In genomic region chr17:6461792-6462524, GRCh38 we compare ENCODE assay signal across 18 cellular contexts. TPM values are rescaled to one million over a fixed set of nuclear protein-coding genes. Genes with fewer than 3 reads are reported as not detected.
A peak's percentile ranks its signal among the peaks of the same experiment; 100 is the strongest.
DNase-seq lines count a peak whose midpoint lies in the region; ATAC-seq and TF ChIP-seq lines count a peak whose summit lies in the region.
"Had no signal": no experiment of that assay in that cellular context is flagged by ENCODE, and none has a peak within 500 bp of the region (broad histone marks: within the 10 kb centered on the region; RNA-seq: fewer than 3 reads in every experiment).

No MANE protein-coding gene starts in this region.

- H3K79me2 ChIP-seq in Karpas-422 (ENCODE audit: low read length) = no peaks in the 10 kb centered on the region

- H3K27me3 ChIP-seq in iPS-15b (ENCODE audit: control insufficient read depth, insufficient read depth, low read length) = no peaks in the 10 kb centered on the region
- no peaks in the 10 kb centered on the region for H3K27me3 ChIP-seq in Karpas-422 (ENCODE audit: low read length)
- H3K27me3 ChIP-seq: left lung, SJCRH30 had no signal

- no peak overlapping the region for H3K4me3 Mint-ChIP-seq in activated CD8-positive, alpha-beta T cell treated with anti-CD3 and anti-CD28 coated beads for 36 hours
- H3K4me3 Mint-ChIP-seq: naive B cell had no signal

- H3K4me1 ChIP-seq in iPS-15b (ENCODE audit: control insufficient read depth, insufficient read depth, low read length) (peaks cover 4% of the 10 kb centered on the region), Karpas-422 (ENCODE audit: low read length) (no peaks in the 10 kb centered on the region)
- H3K4me1 ChIP-seq: left lung, prostate gland, SJCRH30 had no signal

- H3K36me3 Mint-ChIP-seq in activated CD8-positive, alpha-beta T cell treated with anti-CD3 and anti-CD28 coated beads for 36 hours (ENCODE audit: low read depth) = no peaks in the 10 kb centered on the region
- H3K36me3 Mint-ChIP-seq: naive B cell had no signal

- H3K4me3 ChIP-seq in iPS-15b (ENCODE audit: low read depth, low read length) (peak overlapping the region; percentile 10), Karpas-422 (ENCODE audit: low read length) (no peak overlapping the region)
- H3K4me3 ChIP-seq: left lung, prostate gland, SJCRH30, smooth muscle cell had no signal

- no peaks in the 10 kb centered on the region for H3K9me3 Mint-ChIP-seq in activated CD8-positive, alpha-beta T cell treated with anti-CD3 and anti-CD28 coated beads for 36 hours
- H3K9me3 Mint-ChIP-seq: naive B cell had no signal

- DNase-seq in stimulated activated CD4-positive, alpha-beta T cell treated with anti-CD3 and anti-CD28 coated beads, Interleukin-1b, Interleukin-23, amount 100 ng/mL, for 48 hours = peak; percentile 35
- DNase-seq in stimulated activated CD4-positive, alpha-beta T cell treated with anti-CD3 and anti-CD28 coated beads, Interleukin-4, amount 100 ng/mL, for 4 hours = no peak
- peak; percentile 57 for DNase-seq in activated CD8-positive, alpha-beta T cell treated with anti-CD3 and anti-CD28 coated beads for 36 hours
- no peak for DNase-seq in NCI-H187 treated with DMSO at 0.1 percent for 48 hours (lab: John Stamatoyannopoulos, UW)
- DNase-seq in NCI-H1436 treated with DMSO at 0.1 percent for 48 hours (lab: John Stamatoyannopoulos, UW) = no peak
- DNase-seq in Karpas-422 = no peak
- DNase-seq: AML-193, caudate nucleus, hypothalamus, Kasumi-1, naive B cell, NCI-H1417, SJCRH30 had no signal

- CTCF ChIA-PET in activated CD8-positive, alpha-beta T cell treated with anti-CD3 and anti-CD28 coated beads for 36 hours (lab: Charles Lee) = no interaction called here

- peaks cover 18% of the 10 kb centered on the region for H3K4me1 Mint-ChIP-seq in activated CD8-positive, alpha-beta T cell treated with anti-CD3 and anti-CD28 coated beads for 36 hours (ENCODE audit: low read depth)

- H2AFZ ChIP-seq in Karpas-422 (ENCODE audit: low read length) = no peak overlapping the region

- intact Hi-C loops in activated CD8-positive, alpha-beta T cell treated with anti-CD3 and anti-CD28 coated beads for 36 hours (cut with micrococcal nuclease) = no loop called here

- H3K9me3 ChIP-seq in iPS-15b (ENCODE audit: control insufficient read depth, insufficient read depth, low read length) = no peaks in the 10 kb centered on the region
- H3K9me3 ChIP-seq in Karpas-422 (ENCODE audit: low read length) = no peaks in the 10 kb centered on the region
- H3K9me3 ChIP-seq: left lung, prostate gland, SJCRH30 had no signal

- peak; percentile 93 for ATAC-seq in activated CD8-positive, alpha-beta T cell treated with anti-CD3 and anti-CD28 coated beads for 36 hours
- ATAC-seq: left lung had no signal

- H3K27ac Mint-ChIP-seq in activated CD8-positive, alpha-beta T cell treated with anti-CD3 and anti-CD28 coated beads for 36 hours = no peak overlapping the region

- no peaks in the 10 kb centered on the region for H3K9me2 ChIP-seq in Karpas-422 (replicated peaks; ENCODE audit: insufficient read depth, low read length)

- H3K9ac ChIP-seq in iPS-15b (ENCODE audit: low read depth, low read length) (no peak overlapping the region), Karpas-422 (ENCODE audit: low read length) (no peak overlapping the region)

- POLR2A ChIA-PET in activated CD8-positive, alpha-beta T cell treated with anti-CD3 and anti-CD28 coated beads for 36 hours (lab: Charles Lee) = no interaction called here

- H3K27me3 Mint-ChIP-seq in activated CD8-positive, alpha-beta T cell treated with anti-CD3 and anti-CD28 coated beads for 36 hours = no peaks in the 10 kb centered on the region

- no peak for TF ChIP-seq CTCF in activated CD8-positive, alpha-beta T cell treated with anti-CD3 and anti-CD28 coated beads for 36 hours (IDR thresholded peaks at IDR 0.05)

- no peak overlapping the region for H3K4me2 ChIP-seq in Karpas-422 (ENCODE audit: low read depth, low read length, poor library complexity, severe bottlenecking)
- H3K4me2 ChIP-seq: smooth muscle cell had no signal

- H4K20me1 ChIP-seq in Karpas-422 (ENCODE audit: insufficient read depth, low read depth, low read length) = peaks cover 4% of the 10 kb centered on the region; the same call in 1 of the 2 replicates

- H3K36me3 ChIP-seq in iPS-15b (ENCODE audit: control insufficient read depth, insufficient read depth, low read length) (no peaks in the 10 kb centered on the region), Karpas-422 (ENCODE audit: insufficient read depth, low read length) (no peaks in the 10 kb centered on the region)
- H3K36me3 ChIP-seq: left lung, prostate gland, SJCRH30 had no signal

- H3K27ac ChIP-seq in Karpas-422 (ENCODE audit: low read length) = no peak overlapping the region
- H3K27ac ChIP-seq: left lung, prostate gland, SJCRH30 had no signal

RNA-seq across cellular contexts. Expression of gene PIMREG, which starts 17.7 kb away (rescaled TPM):
- total RNA-seq in activated CD8-positive, alpha-beta T cell treated with anti-CD3 and anti-CD28 coated beads for 36 hours = 1 to 10 TPM; 3.7 to 4.6 TPM
- not detected in 2 replicates for total RNA-seq in Karpas-422 (2014; rRNA removed; shearing (Covaris generic); ENCODE audit: low replicate concordance)

RNA-seq across cellular contexts. Expression of gene AIPL1, which starts 27.0 kb away (rescaled TPM):
- total RNA-seq in activated CD8-positive, alpha-beta T cell treated with anti-CD3 and anti-CD28 coated beads for 36 hours = not detected
- not detected in 2 replicates for total RNA-seq in Karpas-422 (2014; rRNA removed; shearing (Covaris generic); ENCODE audit: low replicate concordance)
- total RNA-seq: activated CD8-positive, alpha-beta memory T cell treated with anti-CD3 and anti-CD28 coated beads for 36 hours; left lung; prostate gland; smooth muscle cell had no signal

Comparison
In these comparisons a context has a peak if more than half of its experiments do, and no peak if none do; other contexts are left out.
1. DNase-seq: peak in stimulated activated CD4-positive, alpha-beta T cell treated with anti-CD3 and anti-CD28 coated beads, Interleukin-1b, Interleukin-23, amount 100 ng/mL, for 48 hours (single experiment) and activated CD8-positive, alpha-beta T cell treated with anti-CD3 and anti-CD28 coated beads for 36 hours (single experiment); none in stimulated activated CD4-positive, alpha-beta T cell treated with anti-CD3 and anti-CD28 coated beads, Interleukin-4, amount 100 ng/mL, for 4 hours (0 of 2), NCI-H187 treated with DMSO at 0.1 percent for 48 hours (single experiment), NCI-H1436 treated with DMSO at 0.1 percent for 48 hours (single experiment) and Karpas-422 (single experiment).